11 cellular contexts compared by ENCODE assay signal in the genomic region with DNA sequence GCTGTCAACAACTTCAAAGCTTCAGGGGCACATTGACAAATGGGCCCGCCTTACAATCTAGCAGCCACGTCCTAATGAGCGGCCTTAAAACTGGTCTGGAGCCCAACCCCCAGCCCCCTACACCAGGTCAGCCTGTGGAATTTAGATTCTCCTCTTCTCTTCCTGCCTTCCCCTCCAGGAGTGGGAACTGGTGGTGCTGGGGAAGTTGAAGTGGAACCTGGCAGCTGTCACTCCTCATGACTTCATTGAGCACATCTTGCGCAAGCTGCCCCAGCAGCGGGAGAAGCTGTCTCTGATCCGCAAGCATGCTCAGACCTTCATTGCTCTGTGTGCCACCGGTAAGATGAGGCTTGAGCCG. TPM values are rescaled to one million over a fixed set of nuclear protein-coding genes. Genes with fewer than 3 reads are reported as not detected.
DNase-seq lines count a peak whose midpoint lies in the region; ATAC-seq, FAIRE-seq and TF ChIP-seq lines count a peak whose summit lies in the region.
"Had no signal": no experiment of that assay in that cellular context is flagged by ENCODE, and none has a peak within 500 bp of the region (broad histone marks: within the 10 kb centered on the region; RNA-seq: fewer than 3 reads in every experiment).

No MANE protein-coding gene starts in this region.

- peaks cover 40 to 48% of the 10 kb centered on the region in 2 experiments for H3K36me3 ChIP-seq in GM12878 (ENCODE audit: control insufficient read depth in 2 of 2, insufficient read depth in 2 of 2, low read length in 1 of 2)
- H3K36me3 ChIP-seq in mesenchymal stem cell (ENCODE audit: control insufficient read depth in 1 of 2, insufficient read depth in 2 of 2, low read depth in 1 of 2, low read length in 2 of 2), result peaks cover 58 to 61% of the 10 kb centered on the region in 2 experiments
- H3K36me3 ChIP-seq in vagina, result peaks cover 0 to 26% of the 10 kb centered on the region in 2 donors

- peak overlapping the region; percentile 94 for H3K4me3 Mint-ChIP-seq in stimulated activated naive CD8-positive, alpha-beta T cell treated with anti-CD3 and anti-CD28 coated beads, Interleukin-15, Interleukin-2, amounts not matched to agents 100 ng/mL and 50 ng/mL, for 24 hours

- DNase-seq in stimulated activated naive CD8-positive, alpha-beta T cell treated with anti-CD3 and anti-CD28 coated beads, Interleukin-15, Interleukin-2, amounts not matched to agents 100 U/mL and 50 U/mL, for 24 hours, result no peak
- DNase-seq in GM12878 (ENCODE audit: low read depth, low spot score) (no peak), mesenchymal stem cell (peak; percentile 21), vagina (ENCODE audit: extremely low spot score in 2 of 2) (peak in 1 of 2 donors; percentile 86), foreskin fibroblast (no peak)
- no peak for DNase-seq in NK-92 treated with Interleukin-12 subunit alpha and Interleukin-12 subunit beta, amount 100 ng/mL, for 24 hours (lab: John Stamatoyannopoulos, UW)
- DNase-seq: activated CD4-positive, alpha-beta T cell treated with anti-CD3 and anti-CD28 coated beads for 1 hour; Calu3 had no signal

- POLR2A ChIA-PET in GM12878 (lab: Charles Lee), result interaction anchor here (0.9 to 12.1 kb wide), 5 partner anchors 10 to 135 kb away, joined by 3 to 180 read pairs (median 6); no protein-coding TSS in a partner anchor

- no peak for FAIRE-seq in GM12878 (lab: Jason Lieb, UNC)
- FAIRE-seq: endothelial cell of umbilical vein had no signal

- no peak overlapping the region for H3K4ac ChIP-seq in mesenchymal stem cell (ENCODE audit: low read depth in 1 of 2, low read length in 2 of 2)

- no peaks in the 10 kb centered on the region for H3K27me3 Mint-ChIP-seq in stimulated activated naive CD8-positive, alpha-beta T cell treated with anti-CD3 and anti-CD28 coated beads, Interleukin-15, Interleukin-2, amounts not matched to agents 100 ng/mL and 50 ng/mL, for 24 hours

- no peak overlapping the region for H2BK12ac ChIP-seq in mesenchymal stem cell (ENCODE audit: low read length in 2 of 2)

- SMC1A ChIA-PET in GM12878 (lab: Charles Lee; ENCODE audit: uncharacterized antibody, unreplicated experiment), result interaction anchor here (0.9 to 14.5 kb wide), 15 partner anchors 8 to 394 kb away, joined by 3 to 344 read pairs (median 12); no protein-coding TSS in a partner anchor

- H4K91ac ChIP-seq in mesenchymal stem cell (ENCODE audit: low read length), result no peak overlapping the region

- TF ChIP-seq CTCF in GM12878 (IDR thresholded peaks at IDR 0.05 in 2 of 3, conservative IDR thresholded peaks at IDR 0.05 in 1 of 3; ENCODE audit: control insufficient read depth in 2 of 3, extremely low read depth in 1 of 3, insufficient read depth in 1 of 3, low read depth in 3 of 3, low read length in 3 of 3) (no peak), vagina (IDR thresholded peaks at IDR 0.05) (no peak), foreskin fibroblast (IDR thresholded peaks at IDR 0.05; ENCODE audit: low read depth, low read length) (no peak)

- H3K27me3 ChIP-seq in GM12878 (replicated peaks in 1 of 2; ENCODE audit: control insufficient read depth in 2 of 2, insufficient read depth in 2 of 2, low read length in 1 of 2) (no peaks in the 10 kb centered on the region), mesenchymal stem cell (ENCODE audit: control insufficient read depth in 1 of 2, insufficient read depth in 1 of 2, low read length in 2 of 2) (peaks cover 11 to 34% of the 10 kb centered on the region in 2 experiments), vagina (no peaks in the 10 kb centered on the region)

- TF ChIP-seq POLR2A in GM12878 (IDR thresholded peaks at IDR 0.05; ENCODE audit: low read depth, low read length), result peak; percentile 47; the same call in 1 of the 2 replicates
- TF ChIP-seq POLR2A in vagina (IDR thresholded peaks at IDR 0.05), result no peak

- in situ Hi-C loops in GM12878 (cut with MboI), result loop anchor here (5.0 to 10.0 kb wide), 4 partner anchors 134 to 391 kb away; no protein-coding TSS in a partner anchor

- no peak overlapping the region for H2BK15ac ChIP-seq in mesenchymal stem cell (ENCODE audit: low read depth, poor library complexity, severe bottlenecking)

- H3K27ac ChIP-seq in GM12878 (ENCODE audit: control insufficient read depth, insufficient read depth), result no peak overlapping the region
- H3K27ac ChIP-seq in mesenchymal stem cell (ENCODE audit: low read length, poor library complexity, severe bottlenecking), result no peak overlapping the region
- peak overlapping the region; percentile 97 for H3K27ac ChIP-seq in vagina

- intact Hi-C loops in GM12878 (cut with micrococcal nuclease; ENCODE audit: unreplicated experiment), result loop anchor here (10.0 kb wide), 1 partner anchor 314 kb away; no protein-coding TSS in a partner anchor
- intact Hi-C loops in vagina (cut with DNase I), result loop anchor here (5.0 kb wide), 1 partner anchor 236 kb away; no protein-coding TSS in a partner anchor

- no peak overlapping the region for H2BK120ac ChIP-seq in mesenchymal stem cell (ENCODE audit: low read depth, low read length)

- CTCF ChIA-PET in GM12878 (lab: Yijun Ruan, JAX), result interaction anchor here (0.7 to 13.0 kb wide), 14 partner anchors 11 to 394 kb away, joined by 3 to 184 read pairs (median 12); no protein-coding TSS in a partner anchor

- H3K9me3 Mint-ChIP-seq in stimulated activated naive CD8-positive, alpha-beta T cell treated with anti-CD3 and anti-CD28 coated beads, Interleukin-15, Interleukin-2, amounts not matched to agents 100 ng/mL and 50 ng/mL, for 24 hours, result no peaks in the 10 kb centered on the region

- peak overlapping the region; percentile 99; the same call in 1 of the 2 replicates for H3K4me3 ChIP-seq in GM12878
- H3K4me3 ChIP-seq in mesenchymal stem cell (ENCODE audit: insufficient read depth in 1 of 2, low read depth in 1 of 2, low read length in 2 of 2), result no peak overlapping the region
- no peak overlapping the region for H3K4me3 ChIP-seq in vagina
- H3K4me3 ChIP-seq in foreskin fibroblast (ENCODE audit: low read depth in 1 of 2, low read length in 2 of 2), result no peak overlapping the region

- H2AFZ ChIP-seq in GM12878 (ENCODE audit: control insufficient read depth, low read depth, low read length) (no peak overlapping the region), mesenchymal stem cell (ENCODE audit: low read depth, low read length) (no peak overlapping the region)

- H3K23ac ChIP-seq in mesenchymal stem cell (ENCODE audit: low read length in 2 of 2), result no peak overlapping the region

- RAD21 ChIA-PET in GM12878 (lab: Charles Lee; ENCODE audit: unreplicated experiment), result interaction anchor here (0.5 to 5.7 kb wide), 12 partner anchors 10 to 394 kb away, joined by 3 to 93 read pairs (median 8); no protein-coding TSS in a partner anchor

- no peak for TF ChIP-seq RAD21 in GM12878 (IDR thresholded peaks at IDR 0.05; ENCODE audit: insufficient read depth, low read depth, low read length)

- H3K9ac ChIP-seq in GM12878 (ENCODE audit: control insufficient read depth, insufficient read depth, low read length), result no peak overlapping the region
- no peak overlapping the region for H3K9ac ChIP-seq in mesenchymal stem cell (ENCODE audit: low read length)

- H3K79me2 ChIP-seq in GM12878 (ENCODE audit: control insufficient read depth, insufficient read depth, low read length), result peaks cover 96% of the 10 kb centered on the region

- H2BK5ac ChIP-seq in mesenchymal stem cell (ENCODE audit: low read depth, low read length, poor library complexity, severe bottlenecking), result no peak overlapping the region

- H2AK5ac ChIP-seq in mesenchymal stem cell (ENCODE audit: low read length, severe bottlenecking), result no peak overlapping the region

- H4K20me1 ChIP-seq in GM12878 (ENCODE audit: control insufficient read depth, insufficient read depth), result peaks cover 29% of the 10 kb centered on the region

- no peak overlapping the region for H4K8ac ChIP-seq in mesenchymal stem cell (ENCODE audit: low read length)

- no peak overlapping the region for H3K14ac ChIP-seq in mesenchymal stem cell (ENCODE audit: low read length in 2 of 2)

- H3K4me1 ChIP-seq in GM12878 (ENCODE audit: control insufficient read depth, insufficient read depth, low read length) (peaks cover 22% of the 10 kb centered on the region), mesenchymal stem cell (ENCODE audit: control insufficient read depth, insufficient read depth, low read depth, low read length) (peaks cover 9% of the 10 kb centered on the region), vagina (peaks cover 74% of the 10 kb centered on the region)

- 87% methylated on average over 8 of the region's 8 CpGs for WGBS in GM12878 (ENCODE audit: insufficient coverage, insufficient replicate concordance, low lambda C conversion rate, missing lambda C conversion rate)
- 74% methylated on average over 6 of the region's 8 CpGs for WGBS in mesenchymal stem cell

- peaks cover 71% of the 10 kb centered on the region for H3K4me1 Mint-ChIP-seq in stimulated activated naive CD8-positive, alpha-beta T cell treated with anti-CD3 and anti-CD28 coated beads, Interleukin-15, Interleukin-2, amounts not matched to agents 100 ng/mL and 50 ng/mL, for 24 hours (ENCODE audit: low read depth)

- ATAC-seq in stimulated activated naive CD8-positive, alpha-beta T cell treated with anti-CD3 and anti-CD28 coated beads, Interleukin-15, Interleukin-2, amounts not matched to agents 100 U/mL and 50 U/mL, for 24 hours, result no peak
- ATAC-seq in GM12878 (no peak), GM21390 (IDR thresholded peaks at IDR 0.05; ENCODE audit: unreplicated experiment) (no peak)

- H3K79me1 ChIP-seq in mesenchymal stem cell (replicated peaks; ENCODE audit: low read length, poor library complexity, severe bottlenecking), result peaks cover 36% of the 10 kb centered on the region

- peaks cover 90% of the 10 kb centered on the region for H3K36me3 Mint-ChIP-seq in stimulated activated naive CD8-positive, alpha-beta T cell treated with anti-CD3 and anti-CD28 coated beads, Interleukin-15, Interleukin-2, amounts not matched to agents 100 ng/mL and 50 ng/mL, for 24 hours (ENCODE audit: low read depth)

- H3K4me2 ChIP-seq in GM12878 (ENCODE audit: control insufficient read depth, insufficient read depth) (peak overlapping the region; percentile 67), mesenchymal stem cell (ENCODE audit: low read length, poor library complexity, severe bottlenecking) (no peak overlapping the region)

- H3K18ac ChIP-seq in mesenchymal stem cell (ENCODE audit: low read depth in 1 of 2, low read length in 2 of 2), result no peak overlapping the region

- peak overlapping the region; percentile 85 for H3K27ac Mint-ChIP-seq in stimulated activated naive CD8-positive, alpha-beta T cell treated with anti-CD3 and anti-CD28 coated beads, Interleukin-15, Interleukin-2, amounts not matched to agents 100 ng/mL and 50 ng/mL, for 24 hours

- no peak for TF ChIP-seq EP300 in GM12878 (IDR thresholded peaks at IDR 0.05; ENCODE audit: borderline replicate concordance in 1 of 2, control insufficient read depth in 1 of 2, low read depth in 2 of 2, low read length in 2 of 2)

- H3K9me3 ChIP-seq in GM12878 (replicated peaks; ENCODE audit: control insufficient read depth, insufficient read depth, low read length) (no peaks in the 10 kb centered on the region), mesenchymal stem cell (ENCODE audit: control insufficient read depth, low read length) (no peaks in the 10 kb centered on the region), vagina (no peaks in the 10 kb centered on the region)

- no TSS peak for BruUV-seq in GM12878 (replicated peaks; lab: Mats Ljungman, UMichigan)

RNA-seq across cellular contexts. Expression of gene CCND2, which starts 5.0 kb away (rescaled TPM):
- total RNA-seq in GM12878 (2013; cell fraction: nucleolus; rRNA removed), result 335 and 378 TPM in 2 replicates
- 141 and 159 TPM in 2 replicates for total RNA-seq in GM12878 (2014; rRNA removed)
- total RNA-seq in GM12878 (2014; rRNA removed; fragmentation: Illumina TruSeq; extraction: Trizol), result 162 and 163 TPM in 2 replicates
- total RNA-seq in GM12878 (2021), result 248 and 260 TPM in 2 replicates
- 36.8 TPM for polyA plus RNA-seq in GM12878 (2011; ENCODE audit: low read depth)
- 256 and 263 TPM in 2 replicates for polyA plus RNA-seq in GM12878 (2011; rRNA removed)
- 171 and 198 TPM in 2 replicates for polyA plus RNA-seq in GM12878 (2011; cell fraction: cytosol; rRNA removed)
- 186 and 241 TPM in 2 replicates for polyA plus RNA-seq in GM12878 (2011; cell fraction: nucleus; rRNA removed)
- polyA plus RNA-seq in GM12878 (2012), result 55.9 and 67.6 TPM in 2 replicates
- polyA plus RNA-seq in GM12878 (2014; fragmentation: Illumina TruSeq; extraction: Trizol), result 37.5 and 44.7 TPM in 2 replicates
- 100 to 1,000 TPM in 1 of 2 experiments, 10 to 100 TPM in 1; 30.1 to 100 TPM for polyA plus RNA-seq in GM12878 (2014; fragmentation: Nextera tagmentation; extraction: Ambion mirVana)
- 73.6 and 78.9 TPM in 2 replicates for polyA plus RNA-seq in GM12878 (2014; rRNA removed)
- polyA plus RNA-seq in GM12878 (2016; fragmentation: Nextera tagmentation; extraction: Ambion mirVana), result 100 to 1,000 TPM; 183 to 200 TPM
- 651 and 710 TPM in 2 replicates for polyA minus RNA-seq in GM12878 (2011; rRNA and poly(A)+ RNA removed)
- polyA minus RNA-seq in GM12878 (2011; cell fraction: cytosol; rRNA and poly(A)+ RNA removed), result 245 and 274 TPM in 2 replicates
- 123 and 187 TPM in 2 replicates for polyA minus RNA-seq in GM12878 (2011; cell fraction: nucleus; rRNA and poly(A)+ RNA removed)
- polyA plus RNA-seq in mesenchymal stem cell (2013, experiment 1 of 2), result 42.1 TPM
- 38.2 TPM for polyA plus RNA-seq in mesenchymal stem cell (2013, experiment 2 of 2)
- total RNA-seq in vagina, result 57.5 TPM

RNA-seq across cellular contexts. Expression of gene TIGAR, which starts 42.5 kb away (rescaled TPM):
- total RNA-seq in GM12878 (2013; cell fraction: nucleolus; rRNA removed), result 3.7 and 4.3 TPM in 2 replicates
- 8.7 and 10.6 TPM in 2 replicates for total RNA-seq in GM12878 (2014; rRNA removed)
- total RNA-seq in GM12878 (2014; rRNA removed; fragmentation: Illumina TruSeq; extraction: Trizol), result 10.4 and 10.7 TPM in 2 replicates
- 7.6 and 11.5 TPM in 2 replicates for total RNA-seq in GM12878 (2021)
- polyA plus RNA-seq in GM12878 (2011; ENCODE audit: low read depth), result 5.8 TPM
- polyA plus RNA-seq in GM12878 (2011; rRNA removed), result 10.1 and 39.4 TPM in 2 replicates
- 4.1 and 5.4 TPM in 2 replicates for polyA plus RNA-seq in GM12878 (2011; cell fraction: cytosol; rRNA removed)
- polyA plus RNA-seq in GM12878 (2011; cell fraction: nucleus; rRNA removed), result 3.6 and 4.6 TPM in 2 replicates
- polyA plus RNA-seq in GM12878 (2012), result 7.6 and 8.1 TPM in 2 replicates
- 18.9 and 21.8 TPM in 2 replicates for polyA plus RNA-seq in GM12878 (2014; fragmentation: Illumina TruSeq; extraction: Trizol)
- 10 to 100 TPM; 32.9 to 45.7 TPM for polyA plus RNA-seq in GM12878 (2014; fragmentation: Nextera tagmentation; extraction: Ambion mirVana)
- polyA plus RNA-seq in GM12878 (2014; rRNA removed), result 14.1 and 15.9 TPM in 2 replicates
- polyA plus RNA-seq in GM12878 (2016; fragmentation: Nextera tagmentation; extraction: Ambion mirVana), result 10 to 100 TPM; 39.0 to 40.6 TPM
- 2.7 and 3.1 TPM in 2 replicates for polyA minus RNA-seq in GM12878 (2011; rRNA and poly(A)+ RNA removed)
- polyA minus RNA-seq in GM12878 (2011; cell fraction: cytosol; rRNA and poly(A)+ RNA removed), result 0.67 and 1.2 TPM in 2 replicates
- 2.2 and 5.0 TPM in 2 replicates for polyA minus RNA-seq in GM12878 (2011; cell fraction: nucleus; rRNA and poly(A)+ RNA removed)
- polyA plus RNA-seq in mesenchymal stem cell (2013, experiment 1 of 2), result 24.2 TPM
- 25.9 TPM for polyA plus RNA-seq in mesenchymal stem cell (2013, experiment 2 of 2)
- total RNA-seq in vagina, result 0.98 TPM
